Comparison of ENCODE assay signal across 7 cellular contexts in the genomic region with DNA sequence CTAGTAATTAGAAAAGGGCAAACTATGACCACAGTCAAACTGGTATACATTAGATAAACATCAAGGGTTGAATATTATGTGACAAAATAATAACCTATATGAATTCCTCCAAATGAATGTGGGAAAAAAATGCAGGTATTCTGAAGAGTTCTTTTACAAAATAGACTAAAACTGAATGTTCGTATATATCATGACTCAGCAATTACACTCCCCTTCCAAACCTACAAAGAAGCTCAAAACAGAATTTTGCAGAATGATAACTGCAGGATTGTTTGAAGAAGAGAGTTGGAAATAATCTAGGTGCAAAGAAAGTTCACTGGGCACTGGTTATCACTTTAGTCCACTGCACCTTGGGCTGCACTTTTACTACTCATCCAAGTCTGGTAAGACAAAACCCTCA.
"Had no signal": no experiment of that assay in that cellular context is flagged by ENCODE, and none has a peak within 500 bp of the region (broad histone marks: within the 10 kb centered on the region; RNA-seq: fewer than 3 reads in every experiment).

No MANE protein-coding gene starts in this region.

- H3K9me3 ChIP-seq: HAP-1 had no signal

- H3K36me3 ChIP-seq: HAP-1 had no signal

- H3K27ac ChIP-seq: HL-60 had no signal

- H3K4me1 ChIP-seq: HAP-1 had no signal

- H2AFZ ChIP-seq: GM23338 had no signal

- H3K4me3 ChIP-seq: GM23338, HAP-1 had no signal

- H3K4me2 ChIP-seq: GM23338 had no signal

- ATAC-seq: GM23338, HCT116 had no signal

- DNase-seq: H7, HFFc6, KG1 had no signal
